ENCODE assay signal across 17 cellular contexts in genomic region chr22:25160120-25160996, GRCh38. TPM values are rescaled to one million over a fixed set of nuclear protein-coding genes. Genes with fewer than 3 reads are reported as not detected.
"Had no signal": no experiment of that assay in that cellular context is flagged by ENCODE, and none has a peak within 500 bp of the region (broad histone marks: within the 10 kb centered on the region; RNA-seq: fewer than 3 reads in every experiment).

No MANE protein-coding gene starts in this region.

- DNase-seq: activated CD4-positive, alpha-beta T cell treated with anti-CD3 and anti-CD28 coated beads for 1 hour; activated CD4-positive, alpha-beta T cell treated with anti-CD3 and anti-CD28 coated beads, Interleukin-2, amount 50 U/mL, for 48 hours; activated gamma-delta T cell; activated T-cell treated with anti-CD3 and anti-CD28 coated beads, Interleukin-2, amount 50 U/mL, for 1 hour; amygdala; cerebellar nuclear complex; dermis blood vessel endothelial cell; erythroblast; left lung; mesenchymal stem cell; right cardiac atrium had no signal

- ATAC-seq: left lung, right cardiac atrium had no signal

- H3K4me3 ChIP-seq: left lung had no signal

- H3K36me3 ChIP-seq: left lung had no signal

- H3K27me3 Mint-ChIP-seq: activated naive CD8-positive, alpha-beta T cell treated with anti-CD3 and anti-CD28 coated beads for 36 hours; brain; progenitor cell of endocrine pancreas had no signal

- H3K9me3 Mint-ChIP-seq: activated naive CD8-positive, alpha-beta T cell treated with anti-CD3 and anti-CD28 coated beads for 36 hours; brain; nephron had no signal

- H3K27ac Mint-ChIP-seq: activated naive CD8-positive, alpha-beta T cell treated with anti-CD3 and anti-CD28 coated beads for 36 hours; nephron; progenitor cell of endocrine pancreas had no signal

- H3K4me1 Mint-ChIP-seq: activated naive CD8-positive, alpha-beta T cell treated with anti-CD3 and anti-CD28 coated beads for 36 hours had no signal

- H3K36me3 Mint-ChIP-seq: activated naive CD8-positive, alpha-beta T cell treated with anti-CD3 and anti-CD28 coated beads for 36 hours; brain had no signal

- H3K4me3 Mint-ChIP-seq: activated naive CD8-positive, alpha-beta T cell treated with anti-CD3 and anti-CD28 coated beads for 36 hours; brain; nephron had no signal

- H3K27me3 ChIP-seq: left lung had no signal

- H3K4me1 ChIP-seq: left lung had no signal

- H3K27ac ChIP-seq: left lung had no signal

- H3K9me3 ChIP-seq: left lung had no signal

RNA-seq across cellular contexts. Expression of gene CRYBB3, which starts 39.3 kb away (rescaled TPM):
- total RNA-seq: dermis blood vessel endothelial cell, omental fat pad, right cardiac atrium, urinary bladder had no signal
- polyA plus RNA-seq: urinary bladder had no signal

RNA-seq across cellular contexts. Expression of gene CRYBB2, which starts 59.1 kb away (rescaled TPM):
- total RNA-seq: activated naive CD8-positive, alpha-beta T cell treated with anti-CD3 and anti-CD28 coated beads for 36 hours; dermis blood vessel endothelial cell; left lung; omental fat pad; right cardiac atrium; urinary bladder had no signal
- polyA plus RNA-seq: right cardiac atrium had no signal
